12 cellular contexts compared by ENCODE assay signal in the genomic region with DNA sequence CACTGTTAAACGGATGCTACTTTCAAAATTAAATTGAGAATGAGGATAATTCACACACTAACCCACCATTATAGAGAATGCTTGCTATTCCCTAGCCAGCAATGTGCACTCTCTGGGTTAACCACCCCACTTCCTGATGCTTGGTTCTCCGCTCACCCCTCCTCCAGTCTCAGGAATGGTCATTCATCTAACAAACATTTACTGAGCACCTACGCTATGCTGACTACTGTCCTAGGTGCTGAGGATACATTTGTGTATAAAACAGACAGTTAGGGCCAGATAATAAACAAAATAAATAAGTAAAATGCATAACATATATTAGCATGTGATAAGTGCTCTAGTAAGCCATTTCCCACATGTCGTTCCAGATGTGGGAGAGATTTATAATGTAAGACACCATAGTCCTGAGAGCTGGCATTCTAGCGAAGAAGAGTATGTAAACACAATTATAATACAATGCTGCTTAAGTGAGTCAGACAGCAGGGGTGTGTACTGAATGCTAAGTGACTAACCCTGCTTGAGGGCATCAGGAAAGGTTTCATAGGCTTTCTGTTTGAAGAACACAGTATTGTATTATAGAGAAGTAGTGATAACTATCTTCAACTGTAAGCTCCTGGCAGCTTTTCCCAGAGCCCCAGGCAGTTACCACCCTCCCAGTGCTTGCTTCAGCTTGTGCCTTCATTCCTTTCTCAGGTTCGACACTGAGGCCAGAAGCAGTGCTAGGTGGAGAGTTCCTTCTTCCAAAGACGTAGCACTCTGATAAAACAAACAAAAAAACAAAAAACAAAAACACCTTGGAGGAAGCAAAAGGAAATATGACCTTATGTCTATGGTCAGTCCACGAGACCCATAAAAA.
DNase-seq lines count a peak whose midpoint lies in the region; ATAC-seq lines count a peak whose summit lies in the region.
"Had no signal": no experiment of that assay in that cellular context is flagged by ENCODE, and none has a peak within 500 bp of the region (broad histone marks: within the 10 kb centered on the region; RNA-seq: fewer than 3 reads in every experiment).

No MANE protein-coding gene starts in this region.

- no peak overlapping the region for H3K4me2 ChIP-seq in Karpas-422 (ENCODE audit: low read depth, low read length, poor library complexity, severe bottlenecking)

- H3K27ac ChIP-seq in aorta (ENCODE audit: low read depth in 1 of 2, low read length in 2 of 2) (no peak overlapping the region), Karpas-422 (ENCODE audit: low read length) (no peak overlapping the region)

- H3K27me3 ChIP-seq in adipocyte (replicated peaks; ENCODE audit: control insufficient read depth, insufficient read depth, low read length) = peaks cover 3% of the 10 kb centered on the region
- no peaks in the 10 kb centered on the region for H3K27me3 ChIP-seq in aorta (ENCODE audit: control insufficient read depth in 1 of 2, insufficient read depth in 2 of 2, low read length in 1 of 2)
- no peaks in the 10 kb centered on the region for H3K27me3 ChIP-seq in Karpas-422 (ENCODE audit: low read length)

- no peak overlapping the region for H3K9ac ChIP-seq in adipocyte (ENCODE audit: low read length)
- H3K9ac ChIP-seq in Karpas-422 (ENCODE audit: low read length) = no peak overlapping the region

- intact Hi-C loops in left colon (cut with DNase I, micrococcal nuclease) = no loop called here
- intact Hi-C loops in aorta (cut with DNase I) = no loop called here

- H3K9me2 ChIP-seq in Karpas-422 (replicated peaks; ENCODE audit: insufficient read depth, low read length) = no peaks in the 10 kb centered on the region

- H4K20me1 ChIP-seq in Karpas-422 (ENCODE audit: insufficient read depth, low read depth, low read length) = no peaks in the 10 kb centered on the region

- H3K4me1 ChIP-seq in adipocyte (ENCODE audit: control insufficient read depth, insufficient read depth, low read length) = no peaks in the 10 kb centered on the region
- H3K4me1 ChIP-seq in aorta (ENCODE audit: control insufficient read depth in 1 of 2, insufficient read depth in 2 of 2, low read length in 2 of 2) = no peaks in the 10 kb centered on the region
- H3K4me1 ChIP-seq in Karpas-422 (ENCODE audit: low read length) = no peaks in the 10 kb centered on the region

- no peak overlapping the region for H2AFZ ChIP-seq in Karpas-422 (ENCODE audit: low read length)

- no peaks in the 10 kb centered on the region for H3K9me3 ChIP-seq in adipocyte (ENCODE audit: control insufficient read depth, low read length)
- no peaks in the 10 kb centered on the region for H3K9me3 ChIP-seq in aorta (ENCODE audit: control insufficient read depth, low read length)
- H3K9me3 ChIP-seq in Karpas-422 (ENCODE audit: low read length) = no peaks in the 10 kb centered on the region

- ATAC-seq in left colon = peak; percentile 61
- no peak for ATAC-seq in GM19455 (IDR thresholded peaks at IDR 0.05; ENCODE audit: unreplicated experiment)
- no peak for ATAC-seq in aorta (ENCODE audit: low FRiP score)
- ATAC-seq in HG03457 (IDR thresholded peaks at IDR 0.05; ENCODE audit: unreplicated experiment) = no peak
- ATAC-seq: naive thymus-derived CD4-positive, alpha-beta T cell had no signal

- WGBS in aorta, 2 donors = 63 to 64% methylated on average over 8 of the region's 8 CpGs

- H3K36me3 ChIP-seq in adipocyte (ENCODE audit: control insufficient read depth, insufficient read depth, low read length, severe bottlenecking) (no peaks in the 10 kb centered on the region), aorta (ENCODE audit: control insufficient read depth in 1 of 2, insufficient read depth in 2 of 2, low read length in 1 of 2) (no peaks in the 10 kb centered on the region), Karpas-422 (ENCODE audit: insufficient read depth, low read length) (no peaks in the 10 kb centered on the region)

- DNase-seq in DMS53 (lab: John Stamatoyannopoulos, UW) = peak; percentile 93
- DNase-seq in NCI-H146 treated with DMSO at 0.1 percent for 48 hours (lab: John Stamatoyannopoulos, UW; ENCODE audit: unreplicated experiment) = peak; percentile 76
- peak; percentile 86 for DNase-seq in adipocyte (ENCODE audit: low read depth)
- no peak for DNase-seq in left colon
- no peak for DNase-seq in aorta
- no peak for DNase-seq in Karpas-422
- DNase-seq: activated CD4-positive, alpha-beta T cell treated with anti-CD3 and anti-CD28 coated beads, Interleukin-2, amount 50 U/mL, for 1 hour; GF-D8; MM.1S; naive thymus-derived CD4-positive, alpha-beta T cell had no signal

- no peak overlapping the region for H3K4me3 ChIP-seq in adipocyte (ENCODE audit: low read length)
- no peak overlapping the region for H3K4me3 ChIP-seq in aorta (ENCODE audit: low read length in 2 of 2)
- no peak overlapping the region for H3K4me3 ChIP-seq in Karpas-422 (ENCODE audit: low read length)

- no peaks in the 10 kb centered on the region for H3K79me2 ChIP-seq in Karpas-422 (ENCODE audit: low read length)

Comparison
In these comparisons a context has a peak if more than half of its experiments do, and no peak if none do; other contexts are left out.
1. DNase-seq: peak in DMS53 (single experiment), NCI-H146 treated with DMSO at 0.1 percent for 48 hours (single experiment) and adipocyte (single experiment); none in left colon (0 of 2), aorta (0 of 2) and Karpas-422 (single experiment).